Comparison of ENCODE assay signal across 8 cellular contexts in the genomic region with DNA sequence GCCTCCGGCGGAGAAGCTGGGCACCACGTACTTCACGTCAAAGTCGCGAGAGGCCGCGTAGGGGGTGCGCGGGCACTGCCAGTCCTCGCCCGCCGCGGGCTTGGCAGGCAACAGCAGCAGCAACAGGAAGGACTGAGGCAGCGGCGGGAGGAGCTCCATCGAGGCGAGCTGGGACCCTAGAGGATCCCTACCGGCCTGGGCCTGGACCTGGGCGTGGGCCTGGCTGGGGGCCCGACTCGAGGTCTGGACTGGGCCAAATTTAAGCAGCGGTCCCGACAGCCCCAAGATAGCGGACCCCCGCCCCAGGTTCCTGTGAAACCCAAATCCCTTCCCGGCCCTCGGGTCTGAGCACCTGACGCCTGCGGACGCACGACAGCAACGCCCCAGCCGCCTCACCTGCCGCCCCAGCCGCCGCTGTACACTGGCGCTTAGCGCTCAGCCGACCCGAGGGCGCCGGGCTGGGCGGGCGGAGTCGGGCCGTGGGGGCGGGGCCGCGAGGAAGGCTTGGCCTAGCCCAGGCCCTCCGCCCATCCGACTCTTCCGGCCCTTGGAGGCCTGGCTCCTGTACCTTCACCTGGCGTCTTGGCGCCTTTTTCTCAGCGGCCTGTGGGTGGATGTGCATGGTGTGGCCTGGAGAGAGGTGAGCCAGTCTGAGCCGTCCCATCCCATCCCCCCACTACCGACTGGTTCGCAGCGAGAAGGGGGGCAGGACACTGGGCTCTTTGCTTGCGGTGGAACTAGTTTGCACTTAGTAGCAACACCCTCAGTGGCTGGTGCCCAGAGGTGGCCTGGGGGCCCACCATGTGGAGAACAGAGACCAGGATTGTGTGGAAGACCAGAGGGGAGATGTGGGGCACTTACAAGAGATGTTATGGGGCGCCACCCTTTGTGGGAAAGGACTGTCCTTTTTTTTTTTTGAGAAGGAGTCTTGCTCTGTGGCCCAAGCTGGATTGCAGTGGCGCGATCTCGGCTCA. TPM values are rescaled to one million over a fixed set of nuclear protein-coding genes. Genes with fewer than 3 reads are reported as not detected.
DNase-seq lines count a peak whose midpoint lies in the region; ATAC-seq, FAIRE-seq and TF ChIP-seq lines count a peak whose summit lies in the region.

MST1R (minus strand) TSS at position 423 of the 974 bp plus-strand sequence; CDS start at position 159, 264 bp downstream.

- 16 to 30% (median 28%) methylated on average over 42 to 65 of the region's 65 CpGs for WGBS in small intestine, 3 donors

- peak; percentile 57 for DNase-seq in GM03348 (ENCODE audit: low spot score)
- DNase-seq in Panc1 (ENCODE audit: low read depth, low spot score) = no peak
- peak; percentile 84 for DNase-seq in activated naive CD4-positive, alpha-beta T cell treated with Interleukin-2 at 50 U/mL for 16 hours
- DNase-seq in right atrium auricular region (ENCODE audit: low spot score) = peak; percentile 63
- peak; percentile 98 for DNase-seq in small intestine
- no peak for DNase-seq in RCC 7860 (ENCODE audit: low spot score)

- peak within 1 kb of the TSS; percentile 46 to 62 for H3K4me3 ChIP-seq in Panc1 (ENCODE audit: low read depth in 2 of 2, low read length in 2 of 2)
- peak within 1 kb of the TSS; percentile 22 to 48 for H3K4me3 ChIP-seq in right atrium auricular region
- H3K4me3 ChIP-seq in small intestine (ENCODE audit: low read depth in 1 of 2, low read length in 2 of 2) = peak within 1 kb of the TSS; percentile 44 to 80

- H3K27me3 ChIP-seq in Panc1 (ENCODE audit: control insufficient read depth, insufficient read depth, low read length) (no peaks in the 10 kb centered on the region), right atrium auricular region (no peaks in the 10 kb centered on the region), small intestine (ENCODE audit: control insufficient read depth in 2 of 2, insufficient read depth in 2 of 2, low read length in 2 of 2) (no peaks in the 10 kb centered on the region)

- POLR2A ChIA-PET in Panc1 (lab: Charles Lee) = no interaction called here

- in situ Hi-C loops in Panc1 (cut with HindIII; ENCODE audit: low pct_unique_long_range_greater_than_20kb, low sequenced_read_pairs) = no loop called here

- H3K36me3 ChIP-seq in Panc1 (ENCODE audit: control insufficient read depth, insufficient read depth, low read length) = peaks cover 2% of the 10 kb centered on the region; the same call in 1 of the 2 replicates
- no peaks in the 10 kb centered on the region for H3K36me3 ChIP-seq in right atrium auricular region
- peaks cover 0 to under 1% of the 10 kb centered on the region in 2 donors for H3K36me3 ChIP-seq in small intestine (ENCODE audit: control insufficient read depth in 2 of 2, insufficient read depth in 2 of 2, low read length in 2 of 2)

- no peaks in the 10 kb centered on the region for H3K9me3 ChIP-seq in Panc1 (ENCODE audit: control insufficient read depth, insufficient read depth, low read depth, low read length)
- H3K9me3 ChIP-seq in right atrium auricular region = no peaks in the 10 kb centered on the region
- H3K9me3 ChIP-seq in small intestine (ENCODE audit: control insufficient read depth, low read depth) = no peaks in the 10 kb centered on the region

- H3K4me1 ChIP-seq in Panc1 (ENCODE audit: control insufficient read depth, insufficient read depth, low read length) = peaks cover 33% of the 10 kb centered on the region
- H3K4me1 ChIP-seq in right atrium auricular region = peaks cover 0 to 48% of the 10 kb centered on the region in 2 donors
- peaks cover 4 to 6% of the 10 kb centered on the region in 2 donors for H3K4me1 ChIP-seq in small intestine (ENCODE audit: control insufficient read depth in 2 of 2, insufficient read depth in 1 of 2, low read depth in 1 of 2, low read length in 1 of 2)

- no peak for TF ChIP-seq CTCF in Panc1 (IDR thresholded peaks at IDR 0.05)
- TF ChIP-seq CTCF in right atrium auricular region (IDR thresholded peaks at IDR 0.05) = no peak

- peak; percentile 76 for ATAC-seq in HG02798 (IDR thresholded peaks at IDR 0.05; ENCODE audit: poor library complexity, unreplicated experiment)
- peak; percentile 83 for ATAC-seq in Panc1
- ATAC-seq in GM18517 (IDR thresholded peaks at IDR 0.05; ENCODE audit: unreplicated experiment) = no peak

- TSS peak; percentile 93 for BruUV-seq in Panc1 (replicated peaks; lab: Mats Ljungman, UMichigan)

- intact Hi-C loops in Panc1 (cut with micrococcal nuclease; ENCODE audit: unreplicated experiment) = no loop called here

- CTCF ChIA-PET in Panc1 (lab: Charles Lee) = interaction anchor here (0.5 to 0.7 kb wide), 3 partner anchors 51 to 1503 kb away, joined by 3 to 5 read pairs (median 3); no protein-coding TSS in a partner anchor

- FAIRE-seq in small intestine (lab: Jason Lieb, UNC) = no peak
- no peak for FAIRE-seq in RCC 7860 (lab: Jason Lieb, UNC)

- H3K27ac ChIP-seq in Panc1 (ENCODE audit: low read length) (peak within 1 kb of the TSS; percentile 87), right atrium auricular region (peak within 1 kb of the TSS; percentile 1 to 61), small intestine (ENCODE audit: low read depth in 1 of 2, low read length in 1 of 2) (peak within 1 kb of the TSS; percentile 85 to 97)

RNA-seq across cellular contexts. Expression of gene MST1R, which starts in this region (rescaled TPM):
- total RNA-seq in Panc1 (2021; ENCODE audit: unreplicated experiment) (27.5 TPM), right atrium auricular region (1 to 10 TPM; 1.2 to 4.2 TPM)
- 18.7 TPM for polyA plus RNA-seq in Panc1 (2012; ENCODE audit: insufficient read length)
- polyA plus RNA-seq in small intestine = 100 to 1,000 TPM in 2 of 3 donors, 10 to 100 TPM in 1; 50.3 to 145 (median 119) TPM

Comparison
In these comparisons a context has a peak if more than half of its experiments do, and no peak if none do; other contexts are left out.
1. DNase-seq: peak in GM03348 (single experiment), activated naive CD4-positive, alpha-beta T cell treated with Interleukin-2 at 50 U/mL for 16 hours (single experiment), right atrium auricular region (single experiment) and small intestine (single experiment); none in Panc1 (single experiment) and RCC 7860 (single experiment).
2. H3K27ac ChIP-seq: peak in every context shown above with its lines; median percentile 91 in small intestine; 87 in Panc1; 31 in right atrium auricular region.
3. Peak in every context shown above with its lines, with median percentiles within 50 percentile points of each other: H3K4me3 ChIP-seq.